Comparison of ENCODE assay signal across 1 cellular context in genomic region chr1:167977245-167977644, GRCh38.
TF ChIP-seq lines count a peak whose summit lies in the region.

No MANE protein-coding gene starts in this region.

TF ChIP-seq in GM12878, 131 proteins besides CTCF, POLR2A, EP300 and RAD21:
- TF ChIP-seq USF1 (IDR thresholded peaks at IDR 0.05; ENCODE audit: borderline replicate concordance, extremely low read length, insufficient read depth, low read depth, low read length) (no peak), CBX5 (IDR thresholded peaks at IDR 0.05; ENCODE audit: low read depth) (peak; percentile 74; the same call in 1 of the 2 replicates), REST (IDR thresholded peaks at IDR 0.05; ENCODE audit: low read depth, low read length) (no peak), ATF7 (IDR thresholded peaks at IDR 0.05; ENCODE audit: low read depth) (no peak)
TF ChIP-seq in GM12878: peak in this region for 1.
